ENCODE assay signal across 1 cellular context in genomic region chr11:118807800-118808778, GRCh38.
TF ChIP-seq lines count a peak whose summit lies in the region.

No MANE protein-coding gene starts in this region.

TF ChIP-seq in IMR-90, 13 proteins besides CTCF, POLR2A, EP300 and RAD21:
- no peak for TF ChIP-seq MXI1 (IDR thresholded peaks at IDR 0.05; ENCODE audit: borderline replicate concordance, low read depth, low read length)
- no peak for TF ChIP-seq SMC3 (IDR thresholded peaks at IDR 0.05; ENCODE audit: low read depth, low read length)
- TF ChIP-seq CEBPB (IDR thresholded peaks at IDR 0.05; ENCODE audit: low read depth, low read length), result peak; percentile 25; the same call in 1 of the 2 replicates
- TF ChIP-seq RFX5 (IDR thresholded peaks at IDR 0.05; ENCODE audit: low read depth, low read length), result no peak
- TF ChIP-seq, protein P1, sequence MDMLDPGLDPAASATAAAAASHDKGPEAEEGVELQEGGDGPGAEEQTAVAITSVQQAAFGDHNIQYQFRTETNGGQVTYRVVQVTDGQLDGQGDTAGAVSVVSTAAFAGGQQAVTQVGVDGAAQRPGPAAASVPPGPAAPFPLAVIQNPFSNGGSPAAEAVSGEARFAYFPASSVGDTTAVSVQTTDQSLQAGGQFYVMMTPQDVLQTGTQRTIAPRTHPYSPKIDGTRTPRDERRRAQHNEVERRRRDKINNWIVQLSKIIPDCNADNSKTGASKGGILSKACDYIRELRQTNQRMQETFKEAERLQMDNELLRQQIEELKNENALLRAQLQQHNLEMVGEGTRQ (IDR thresholded peaks at IDR 0.05; ENCODE audit: low read depth, low read length), result no peak
- TF ChIP-seq MAZ (IDR thresholded peaks at IDR 0.05; ENCODE audit: borderline replicate concordance, low read depth, low read length), result no peak
- TF ChIP-seq CHD1 (IDR thresholded peaks at IDR 0.05; ENCODE audit: low read depth, low read length), result no peak
